Comparison of ENCODE assay signal across 10 cellular contexts in the genomic region with DNA sequence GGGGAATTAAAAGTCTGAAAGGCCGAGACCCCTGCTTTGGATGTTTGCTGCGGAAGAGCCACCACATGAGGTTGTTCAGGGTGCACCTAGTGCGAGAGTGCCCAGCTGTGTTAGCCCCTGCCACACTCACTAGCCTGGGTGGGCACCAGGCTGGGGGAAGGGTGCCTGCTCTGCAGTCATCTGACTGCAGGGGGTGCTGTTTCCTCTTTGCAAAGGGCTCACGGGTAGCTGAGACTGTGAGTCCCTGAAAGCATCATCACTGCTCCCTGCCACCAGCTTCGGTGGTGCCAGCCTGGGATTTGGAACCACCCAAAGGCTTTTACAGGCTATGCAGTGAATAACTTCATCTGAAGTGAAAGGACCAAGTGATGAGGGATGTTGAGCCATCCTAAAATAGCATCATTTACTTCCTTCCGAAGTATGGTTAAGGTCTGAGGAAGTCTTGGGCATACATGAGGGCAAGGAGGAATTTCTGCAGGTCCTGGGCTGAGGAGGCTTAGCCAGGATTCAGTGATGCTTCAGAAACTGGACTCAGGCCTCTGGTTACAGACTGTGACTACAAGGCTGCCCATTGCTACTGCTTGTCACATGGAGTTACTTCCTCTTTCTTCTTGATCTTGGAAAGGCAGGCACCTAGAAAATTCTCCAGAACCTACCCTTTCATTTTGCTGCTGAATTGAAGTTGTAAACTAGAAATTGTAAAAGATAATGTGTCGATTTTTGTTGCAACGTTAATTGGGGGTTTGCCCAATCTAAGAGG.
DNase-seq lines count a peak whose midpoint lies in the region; ATAC-seq, FAIRE-seq and TF ChIP-seq lines count a peak whose summit lies in the region.
"Had no signal": no experiment of that assay in that cellular context is flagged by ENCODE, and none has a peak within 500 bp of the region (broad histone marks: within the 10 kb centered on the region; RNA-seq: fewer than 3 reads in every experiment).

No MANE protein-coding gene starts in this region.

- H3K9me3 Mint-ChIP-seq in activated T-helper 1 cell treated with anti-CD3 and anti-CD28 coated beads, Interleukin-12 subunit alpha, Interleukin-12 subunit beta, Interleukin-2, Interleukin-4 antibody, amounts not matched to agents 30 ng/mL and 10 ng/mL and 1 ng/mL, durations not matched to agents 14 hours and 24 hours and 36 hours = no peaks in the 10 kb centered on the region

- FAIRE-seq in GM12891 (lab: Jason Lieb, UNC) = no peak
- no peak for FAIRE-seq in HepG2 (lab: Jason Lieb, UNC)

- no peaks in the 10 kb centered on the region for H3K4me1 Mint-ChIP-seq in activated T-helper 1 cell treated with anti-CD3 and anti-CD28 coated beads, Interleukin-12 subunit alpha, Interleukin-12 subunit beta, Interleukin-2, Interleukin-4 antibody, amounts not matched to agents 30 ng/mL and 10 ng/mL and 1 ng/mL, durations not matched to agents 14 hours and 24 hours and 36 hours (ENCODE audit: low read depth)

- intact Hi-C loops in HepG2 (cut with micrococcal nuclease; ENCODE audit: unreplicated experiment) = no loop called here
- intact Hi-C loops in activated T-helper 1 cell treated with anti-CD3 and anti-CD28 coated beads, Interleukin-12 subunit alpha, Interleukin-12 subunit beta, Interleukin-2, Interleukin-4 antibody, amounts not matched to agents 30 ng/mL and 10 ng/mL and 1 ng/mL, durations not matched to agents 14 hours and 24 hours and 36 hours (cut with micrococcal nuclease) = no loop called here

- no peaks in the 10 kb centered on the region for H3K79me2 ChIP-seq in HepG2 (ENCODE audit: insufficient read depth, low read length)

- POLR2A ChIA-PET in HepG2 (lab: Yijun Ruan, JAX) = no interaction called here

- H4K20me1 ChIP-seq in HepG2 (ENCODE audit: insufficient read depth, low read length) = no peaks in the 10 kb centered on the region

- WGBS in HepG2 (ENCODE audit: low lambda C conversion rate) = 4% methylated on average over 2 of the region's 8 CpGs

- no peak for TF ChIP-seq POLR2A in GM12891 (IDR thresholded peaks at IDR 0.05; ENCODE audit: low read depth, low read length)
- TF ChIP-seq POLR2A in HepG2 (IDR thresholded peaks at IDR 0.05; ENCODE audit: insufficient read depth in 1 of 2, low read depth in 2 of 2, low read length in 2 of 2) = no peak

- CTCF ChIA-PET in HepG2 (lab: Yijun Ruan, JAX; ENCODE audit: low intra/inter-chr PET ratio, low total read pairs) = no interaction called here

- no peak overlapping the region for H3K9ac ChIP-seq in NT2/D1 (ENCODE audit: insufficient read length, low read depth)
- H3K9ac ChIP-seq in HepG2 (ENCODE audit: insufficient read depth, low read depth, low read length) = no peak overlapping the region

- no peak for TF ChIP-seq RAD21 in HepG2 (CRISPR knock-in tag; IDR thresholded peaks at IDR 0.05)

- H3K4me3 Mint-ChIP-seq in activated T-helper 1 cell treated with anti-CD3 and anti-CD28 coated beads, Interleukin-12 subunit alpha, Interleukin-12 subunit beta, Interleukin-2, Interleukin-4 antibody, amounts not matched to agents 30 ng/mL and 10 ng/mL and 1 ng/mL, durations not matched to agents 14 hours and 24 hours and 36 hours = no peak overlapping the region

- no TSS peak for BruUV-seq in HepG2 (replicated peaks; lab: Mats Ljungman, UMichigan)

- H3K36me3 ChIP-seq in NT2/D1 (ENCODE audit: insufficient read depth, insufficient read length, low read length) = no peaks in the 10 kb centered on the region
- H3K36me3 ChIP-seq in HepG2 (replicated peaks in 1 of 2; ENCODE audit: control insufficient read depth in 1 of 2, insufficient read depth in 2 of 2, low read length in 2 of 2) = no peaks in the 10 kb centered on the region

- in situ Hi-C loops in HepG2 (cut with HindIII; ENCODE audit: extremely low pct_ligation_motif_present, low pct_unique_long_range_greater_than_20kb) = no loop called here

- peak; percentile 51 for TF ChIP-seq CTCF in HepG2 (CRISPR knock-in tag; IDR thresholded peaks at IDR 0.05)

- TF ChIP-seq EP300 in HepG2 (IDR thresholded peaks at IDR 0.05; ENCODE audit: low read depth in 2 of 2, low read length in 2 of 2) (no peak), HepG2 (CRISPR knock-in tag; IDR thresholded peaks at IDR 0.05; ENCODE audit: borderline replicate concordance) (no peak)

- ATAC-seq in GM21529 (IDR thresholded peaks at IDR 0.05; ENCODE audit: unreplicated experiment) (peak; percentile 79), HepG2 (peak; percentile 57), GM19035 (IDR thresholded peaks at IDR 0.05; ENCODE audit: unreplicated experiment) (no peak)

- DNase-seq in GM12891 (ENCODE audit: insufficient read length, low spot score) (peak; percentile 2), NT2/D1 (ENCODE audit: low read depth, low spot score) (peak; percentile 8), HepG2 (ENCODE audit: low spot score) (no peak), dedifferentiated amniotic fluid mesenchymal stem cell (ENCODE audit: extremely low spot score) (no peak)
- no peak for DNase-seq in activated T-helper 1 cell treated with anti-CD3 and anti-CD28 coated beads, Interleukin-12 subunit alpha, Interleukin-12 subunit beta, Interleukin-2, Interleukin-4 antibody, amounts not matched to agents 30 ng/mL and 10 ng/mL and 1 ng/mL, durations not matched to agents 14 hours and 24 hours and 36 hours (ENCODE audit: low spot score)
- DNase-seq: dermis blood vessel endothelial cell, T1000 had no signal

- H3K27ac ChIP-seq in HepG2 (ENCODE audit: extremely low read length, insufficient read depth, low read length) = no peak overlapping the region
- H3K27ac ChIP-seq: HL-60 had no signal

- no peak overlapping the region for H2AFZ ChIP-seq in HepG2 (ENCODE audit: low read length)

- H3K27me3 Mint-ChIP-seq in activated T-helper 1 cell treated with anti-CD3 and anti-CD28 coated beads, Interleukin-12 subunit alpha, Interleukin-12 subunit beta, Interleukin-2, Interleukin-4 antibody, amounts not matched to agents 30 ng/mL and 10 ng/mL and 1 ng/mL, durations not matched to agents 14 hours and 24 hours and 36 hours (ENCODE audit: insufficient read depth) = no peaks in the 10 kb centered on the region

- no peaks in the 10 kb centered on the region for H3K27me3 ChIP-seq in NT2/D1 (ENCODE audit: insufficient read depth, insufficient read length)
- no peaks in the 10 kb centered on the region for H3K27me3 ChIP-seq in HepG2 (ENCODE audit: control insufficient read depth in 1 of 2, insufficient read depth in 2 of 2, low read length in 2 of 2)

- no peak overlapping the region for H3K27ac Mint-ChIP-seq in activated T-helper 1 cell treated with anti-CD3 and anti-CD28 coated beads, Interleukin-12 subunit alpha, Interleukin-12 subunit beta, Interleukin-2, Interleukin-4 antibody, amounts not matched to agents 30 ng/mL and 10 ng/mL and 1 ng/mL, durations not matched to agents 14 hours and 24 hours and 36 hours

- no peaks in the 10 kb centered on the region for H3K36me3 Mint-ChIP-seq in activated T-helper 1 cell treated with anti-CD3 and anti-CD28 coated beads, Interleukin-12 subunit alpha, Interleukin-12 subunit beta, Interleukin-2, Interleukin-4 antibody, amounts not matched to agents 30 ng/mL and 10 ng/mL and 1 ng/mL, durations not matched to agents 14 hours and 24 hours and 36 hours (ENCODE audit: low read depth)

- H3K4me3 ChIP-seq in NT2/D1 (ENCODE audit: insufficient read length, low read depth) (no peak overlapping the region), HepG2 (replicated peaks in 1 of 3; ENCODE audit: insufficient read depth in 1 of 3, low read depth in 2 of 3, low read length in 3 of 3) (no peak overlapping the region)

- no peak overlapping the region for H3K4me2 ChIP-seq in HepG2 (ENCODE audit: low read depth, low read length)

- H3K9me3 ChIP-seq in NT2/D1 (ENCODE audit: insufficient read depth, low read length) = no peaks in the 10 kb centered on the region
- H3K9me3 ChIP-seq in HepG2 (ENCODE audit: low read length) = no peaks in the 10 kb centered on the region

- H3K4me1 ChIP-seq in NT2/D1 (ENCODE audit: insufficient read depth, insufficient read length) = no peaks in the 10 kb centered on the region
- H3K4me1 ChIP-seq in HepG2 (ENCODE audit: insufficient read depth, low read length) = no peaks in the 10 kb centered on the region

TF ChIP-seq in GM12891, 5 proteins besides CTCF, POLR2A, EP300 and RAD21:
- TF ChIP-seq POLR2AphosphoS5 (IDR thresholded peaks at IDR 0.05; ENCODE audit: low read depth, low read length) (no peak), SPI1 (IDR thresholded peaks at IDR 0.05; ENCODE audit: low read depth, low read length) (no peak), TAF1 (IDR thresholded peaks at IDR 0.05; ENCODE audit: low read depth, low read length) (no peak), POU2F2 (IDR thresholded peaks at IDR 0.05; ENCODE audit: low read depth, low read length) (no peak), PAX5 (IDR thresholded peaks at IDR 0.05; ENCODE audit: insufficient read depth, low read length, severe bottlenecking) (no peak)

TF ChIP-seq in HepG2, 621 proteins besides CTCF, POLR2A, EP300 and RAD21:
- TF ChIP-seq STAG1 (CRISPR knock-in tag; IDR thresholded peaks at IDR 0.05) = peak; percentile 36
- TF ChIP-seq ZNF562 (CRISPR knock-in tag; IDR thresholded peaks at IDR 0.05; ENCODE audit: borderline replicate concordance) = no peak
TF ChIP-seq in HepG2: peak in this region for 1.

Comparison
In these comparisons a context has a peak if more than half of its experiments do, and no peak if none do; other contexts are left out.
1. DNase-seq: peak in GM12891 (single experiment) and NT2/D1 (single experiment); none in HepG2 (single experiment), dedifferentiated amniotic fluid mesenchymal stem cell (single experiment) and activated T-helper 1 cell treated with anti-CD3 and anti-CD28 coated beads, Interleukin-12 subunit alpha, Interleukin-12 subunit beta, Interleukin-2, Interleukin-4 antibody, amounts not matched to agents 30 ng/mL and 10 ng/mL and 1 ng/mL, durations not matched to agents 14 hours and 24 hours and 36 hours (single experiment).